1 cellular context compared by ENCODE assay signal in the genomic region with DNA sequence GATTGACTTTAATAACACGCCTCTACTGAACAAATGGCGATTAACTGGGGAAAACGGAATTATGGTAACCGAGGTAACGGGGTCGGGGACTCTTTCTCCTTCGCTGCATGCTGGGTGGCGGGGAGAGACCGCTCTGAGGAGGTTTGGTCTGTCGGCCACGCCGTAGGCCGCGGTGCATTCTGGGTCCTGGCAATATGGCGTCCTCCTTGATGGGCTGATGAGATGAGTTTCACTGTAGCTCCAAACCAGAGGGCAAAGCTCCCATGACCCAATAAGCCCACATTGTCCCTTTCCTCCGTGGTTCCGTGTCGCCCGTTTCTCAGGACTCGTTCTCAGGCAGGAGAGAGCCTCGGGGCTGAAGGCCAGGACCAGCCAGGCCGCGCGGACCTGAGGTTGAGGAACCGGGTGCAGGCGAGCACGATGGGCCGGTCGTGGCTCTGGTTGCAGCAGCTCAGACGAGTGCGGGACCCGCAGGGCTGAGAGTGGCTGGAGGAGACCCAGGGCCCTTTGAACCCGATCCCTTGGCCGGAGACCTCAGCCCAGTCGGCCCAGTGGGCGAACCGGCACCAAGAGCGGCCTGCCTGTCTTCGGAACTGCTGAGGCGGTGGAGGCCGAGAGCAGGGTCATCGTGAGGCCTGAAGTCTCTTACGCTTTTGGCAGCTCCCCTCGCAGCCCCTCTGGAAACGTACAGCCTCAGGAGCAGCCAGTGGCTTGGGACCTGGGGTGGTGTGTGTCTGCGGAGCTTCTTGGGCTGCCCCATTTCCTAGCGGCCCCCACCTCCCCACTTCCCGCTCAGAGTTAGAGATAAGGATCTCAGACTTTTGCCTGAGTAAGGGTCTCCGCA.
TF ChIP-seq lines count a peak whose summit lies in the region.

A gene with protein sequence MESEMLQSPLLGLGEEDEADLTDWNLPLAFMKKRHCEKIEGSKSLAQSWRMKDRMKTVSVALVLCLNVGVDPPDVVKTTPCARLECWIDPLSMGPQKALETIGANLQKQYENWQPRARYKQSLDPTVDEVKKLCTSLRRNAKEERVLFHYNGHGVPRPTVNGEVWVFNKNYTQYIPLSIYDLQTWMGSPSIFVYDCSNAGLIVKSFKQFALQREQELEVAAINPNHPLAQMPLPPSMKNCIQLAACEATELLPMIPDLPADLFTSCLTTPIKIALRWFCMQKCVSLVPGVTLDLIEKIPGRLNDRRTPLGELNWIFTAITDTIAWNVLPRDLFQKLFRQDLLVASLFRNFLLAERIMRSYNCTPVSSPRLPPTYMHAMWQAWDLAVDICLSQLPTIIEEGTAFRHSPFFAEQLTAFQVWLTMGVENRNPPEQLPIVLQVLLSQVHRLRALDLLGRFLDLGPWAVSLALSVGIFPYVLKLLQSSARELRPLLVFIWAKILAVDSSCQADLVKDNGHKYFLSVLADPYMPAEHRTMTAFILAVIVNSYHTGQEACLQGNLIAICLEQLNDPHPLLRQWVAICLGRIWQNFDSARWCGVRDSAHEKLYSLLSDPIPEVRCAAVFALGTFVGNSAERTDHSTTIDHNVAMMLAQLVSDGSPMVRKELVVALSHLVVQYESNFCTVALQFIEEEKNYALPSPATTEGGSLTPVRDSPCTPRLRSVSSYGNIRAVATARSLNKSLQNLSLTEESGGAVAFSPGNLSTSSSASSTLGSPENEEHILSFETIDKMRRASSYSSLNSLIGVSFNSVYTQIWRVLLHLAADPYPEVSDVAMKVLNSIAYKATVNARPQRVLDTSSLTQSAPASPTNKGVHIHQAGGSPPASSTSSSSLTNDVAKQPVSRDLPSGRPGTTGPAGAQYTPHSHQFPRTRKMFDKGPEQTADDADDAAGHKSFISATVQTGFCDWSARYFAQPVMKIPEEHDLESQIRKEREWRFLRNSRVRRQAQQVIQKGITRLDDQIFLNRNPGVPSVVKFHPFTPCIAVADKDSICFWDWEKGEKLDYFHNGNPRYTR (N-terminal part only) (plus strand): TSS at position 184 of the 844 bp plus-strand sequence. CDS start 792 bp downstream, outside the sequence.

TF ChIP-seq in endothelial cell of umbilical vein, 7 proteins besides CTCF, POLR2A, EP300 and RAD21:
- TF ChIP-seq GATA2 (IDR thresholded peaks at IDR 0.05; ENCODE audit: insufficient read depth, insufficient read length, low read depth, low read length) (peak; percentile 64), POLR2AphosphoS5 (IDR thresholded peaks at IDR 0.05; ENCODE audit: insufficient read depth, low read depth, low read length) (peak; percentile 81), MYC (IDR thresholded peaks at IDR 0.05; ENCODE audit: low read depth, low read length) (peak; percentile 93), FOS (IDR thresholded peaks at IDR 0.05; ENCODE audit: borderline replicate concordance, insufficient read depth, low read length) (no peak), EZH2 (IDR thresholded peaks at IDR 0.05; ENCODE audit: borderline replicate concordance, low read depth, low read length, severe bottlenecking) (no peak)
- TF ChIP-seq, protein P1, sequence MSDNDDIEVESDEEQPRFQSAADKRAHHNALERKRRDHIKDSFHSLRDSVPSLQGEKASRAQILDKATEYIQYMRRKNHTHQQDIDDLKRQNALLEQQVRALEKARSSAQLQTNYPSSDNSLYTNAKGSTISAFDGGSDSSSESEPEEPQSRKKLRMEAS (IDR thresholded peaks at IDR 0.05; ENCODE audit: insufficient read depth, insufficient read length): peak; percentile 65
